ENCODE assay signal across 18 cellular contexts in genomic region chr7:1727812-1728570, GRCh38.
"Had no signal": no experiment of that assay in that cellular context is flagged by ENCODE, and none has a peak within 500 bp of the region (broad histone marks: within the 10 kb centered on the region; RNA-seq: fewer than 3 reads in every experiment).

No MANE protein-coding gene starts in this region.

- ATAC-seq: heart right ventricle; left lung; natural killer cell treated with Interleukin-12 subunit alpha and Interleukin-12 subunit beta and Interleukin-15 and Interleukin-18, amount 100 ng/mL, for 72 hours; pancreas; sciatic nerve; stimulated activated memory B cell treated with anti-CD40 and anti-IgM and Interleukin-4, amounts not matched to agents 10 μg/mL and 1 μg/mL and 100 μg/mL, for 72 hours had no signal

- DNase-seq: effector CD4-positive, alpha-beta T cell; endodermal cell; foreskin melanocyte; heart right ventricle; hypothalamus; islet precursor cell; left lung; occipital lobe; spleen; stimulated activated CD4-positive, alpha-beta T cell treated with anti-CD3 and anti-CD28 coated beads, Interleukin-15, amount 100 ng/mL, for 24 hours; stimulated activated CD4-positive, alpha-beta T cell treated with anti-CD3 and anti-CD28 coated beads, Interleukin-1b, Interleukin-23, amount 100 ng/mL, for 48 hours; stimulated activated CD4-positive, alpha-beta T cell treated with anti-CD3 and anti-CD28 coated beads, Interleukin-4, amount 100 ng/mL, for 24 hours; tibial artery; upper lobe of left lung had no signal
